Comparison of ENCODE assay signal across 9 cellular contexts in genomic region chr16:59192551-59193199, GRCh38.
DNase-seq lines count a peak whose midpoint lies in the region; ATAC-seq and TF ChIP-seq lines count a peak whose summit lies in the region.
"Had no signal": no experiment of that assay in that cellular context is flagged by ENCODE, and none has a peak within 500 bp of the region (broad histone marks: within the 10 kb centered on the region; RNA-seq: fewer than 3 reads in every experiment).

No MANE protein-coding gene starts in this region.

- in situ Hi-C loops in KBM-7 (cut with MboI; ENCODE audit: low pct_unique_long_range_greater_than_20kb, low sequenced_read_pairs): no loop called here

- H3K9me3 Mint-ChIP-seq in activated naive CD4-positive, alpha-beta T cell treated with anti-CD3 and anti-CD28 coated beads for 36 hours: no peaks in the 10 kb centered on the region
- H3K9me3 Mint-ChIP-seq in neural crest cell: no peaks in the 10 kb centered on the region

- ATAC-seq in GM21723 (IDR thresholded peaks at IDR 0.05; ENCODE audit: unreplicated experiment) (no peak), HG03095 (IDR thresholded peaks at IDR 0.05; ENCODE audit: unreplicated experiment) (no peak)

- peak; percentile 69 for DNase-seq in activated naive CD4-positive, alpha-beta T cell treated with anti-CD3 and anti-CD28 coated beads for 36 hours
- no peak for DNase-seq in activated naive CD4-positive, alpha-beta T cell treated with Interleukin-2 at 50 U/mL for 16 hours
- peak; percentile 49 for DNase-seq in KBM-7
- DNase-seq in astrocyte of the hippocampus (ENCODE audit: low read depth, low spot score): peak; percentile 25
- DNase-seq in neural crest cell (ENCODE audit: low read depth, low spot score): peak; percentile 63
- no peak for DNase-seq in superior temporal gyrus (ENCODE audit: extremely low spot score)
- DNase-seq: naive B cell had no signal

- H3K4me1 Mint-ChIP-seq in activated naive CD4-positive, alpha-beta T cell treated with anti-CD3 and anti-CD28 coated beads for 36 hours (ENCODE audit: low read depth): peaks cover 7% of the 10 kb centered on the region
- peaks cover 3% of the 10 kb centered on the region for H3K4me1 Mint-ChIP-seq in neural crest cell
- H3K4me1 Mint-ChIP-seq: naive B cell had no signal

- intact Hi-C loops in activated naive CD4-positive, alpha-beta T cell treated with anti-CD3 and anti-CD28 coated beads for 36 hours (cut with micrococcal nuclease): loop anchor here (1.0 kb wide), 1 partner anchor 69 kb away; no protein-coding TSS in a partner anchor

- H3K27me3 Mint-ChIP-seq in activated naive CD4-positive, alpha-beta T cell treated with anti-CD3 and anti-CD28 coated beads for 36 hours (ENCODE audit: low read depth): no peaks in the 10 kb centered on the region
- H3K27me3 Mint-ChIP-seq in neural crest cell (ENCODE audit: low read depth): peaks cover 2% of the 10 kb centered on the region
- H3K27me3 Mint-ChIP-seq: naive B cell had no signal

- CTCF ChIA-PET in activated naive CD4-positive, alpha-beta T cell treated with anti-CD3 and anti-CD28 coated beads for 36 hours (lab: Charles Lee): interaction anchor here (0.6 to 1.6 kb wide), 6 partner anchors 12 to 378 kb away, joined by 3 to 7 read pairs (median 5); no protein-coding TSS in a partner anchor

- no peaks in the 10 kb centered on the region for H3K36me3 Mint-ChIP-seq in activated naive CD4-positive, alpha-beta T cell treated with anti-CD3 and anti-CD28 coated beads for 36 hours (ENCODE audit: low read depth)
- H3K36me3 Mint-ChIP-seq in neural crest cell (ENCODE audit: low read depth): no peaks in the 10 kb centered on the region
- H3K36me3 Mint-ChIP-seq: naive B cell had no signal

- peak; percentile 62 for TF ChIP-seq CTCF in neural crest cell (conservative IDR thresholded peaks at IDR 0.05)

- H3K4me3 Mint-ChIP-seq in activated naive CD4-positive, alpha-beta T cell treated with anti-CD3 and anti-CD28 coated beads for 36 hours: no peak overlapping the region
- no peak overlapping the region for H3K4me3 Mint-ChIP-seq in neural crest cell

- H3K27ac Mint-ChIP-seq in activated naive CD4-positive, alpha-beta T cell treated with anti-CD3 and anti-CD28 coated beads for 36 hours: no peak overlapping the region
- H3K27ac Mint-ChIP-seq in neural crest cell (ENCODE audit: unreplicated experiment): no peak overlapping the region
- H3K27ac Mint-ChIP-seq: naive B cell had no signal

Comparison
In these comparisons a context has a peak if more than half of its experiments do, and no peak if none do; other contexts are left out.
1. DNase-seq: peak in activated naive CD4-positive, alpha-beta T cell treated with anti-CD3 and anti-CD28 coated beads for 36 hours (single experiment), KBM-7 (single experiment), astrocyte of the hippocampus (single experiment) and neural crest cell (single experiment); none in activated naive CD4-positive, alpha-beta T cell treated with Interleukin-2 at 50 U/mL for 16 hours (single experiment) and superior temporal gyrus (single experiment).